Comparison of ENCODE assay signal across 2 cellular contexts in the genomic region with DNA sequence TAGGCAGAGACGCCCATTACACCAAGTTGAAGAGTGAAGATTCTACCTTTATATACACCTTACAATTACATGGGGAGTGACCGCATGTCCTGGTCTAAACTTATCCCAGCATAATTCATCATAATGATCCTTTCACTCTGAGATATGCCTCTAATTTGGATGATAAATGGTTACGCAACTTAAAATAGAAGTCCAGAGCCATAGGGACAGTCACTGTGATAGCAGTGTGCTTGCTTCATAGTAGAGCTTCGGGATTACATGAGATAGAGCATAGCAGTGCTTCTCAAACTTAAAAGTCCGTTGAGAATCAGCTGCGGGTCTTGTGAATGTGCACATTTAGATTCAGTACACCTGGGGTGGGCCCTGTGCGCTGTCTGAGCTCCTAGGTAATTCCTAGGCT.
TF ChIP-seq lines count a peak whose summit lies in the region.

No MANE protein-coding gene starts in this region.

TF ChIP-seq in GM12891, 5 proteins besides CTCF, POLR2A, EP300 and RAD21:
- TF ChIP-seq SPI1 (IDR thresholded peaks at IDR 0.05; ENCODE audit: low read depth, low read length) (no peak), PAX5 (IDR thresholded peaks at IDR 0.05; ENCODE audit: insufficient read depth, low read length, severe bottlenecking) (no peak), POU2F2 (IDR thresholded peaks at IDR 0.05; ENCODE audit: low read depth, low read length) (no peak), POLR2AphosphoS5 (IDR thresholded peaks at IDR 0.05; ENCODE audit: low read depth, low read length) (peak; percentile 42; the same call in 1 of the 2 replicates), TAF1 (IDR thresholded peaks at IDR 0.05; ENCODE audit: low read depth, low read length) (no peak)

TF ChIP-seq in H1, 55 proteins besides CTCF, POLR2A, EP300 and RAD21:
- no peak for TF ChIP-seq GABPA (IDR thresholded peaks at IDR 0.05; ENCODE audit: borderline replicate concordance, insufficient read depth, low read length)
- peak; percentile 41; the same call in 1 of the 2 replicates for TF ChIP-seq CEBPB (IDR thresholded peaks at IDR 0.05; ENCODE audit: low read depth, low read length)
